In the genomic region with DNA sequence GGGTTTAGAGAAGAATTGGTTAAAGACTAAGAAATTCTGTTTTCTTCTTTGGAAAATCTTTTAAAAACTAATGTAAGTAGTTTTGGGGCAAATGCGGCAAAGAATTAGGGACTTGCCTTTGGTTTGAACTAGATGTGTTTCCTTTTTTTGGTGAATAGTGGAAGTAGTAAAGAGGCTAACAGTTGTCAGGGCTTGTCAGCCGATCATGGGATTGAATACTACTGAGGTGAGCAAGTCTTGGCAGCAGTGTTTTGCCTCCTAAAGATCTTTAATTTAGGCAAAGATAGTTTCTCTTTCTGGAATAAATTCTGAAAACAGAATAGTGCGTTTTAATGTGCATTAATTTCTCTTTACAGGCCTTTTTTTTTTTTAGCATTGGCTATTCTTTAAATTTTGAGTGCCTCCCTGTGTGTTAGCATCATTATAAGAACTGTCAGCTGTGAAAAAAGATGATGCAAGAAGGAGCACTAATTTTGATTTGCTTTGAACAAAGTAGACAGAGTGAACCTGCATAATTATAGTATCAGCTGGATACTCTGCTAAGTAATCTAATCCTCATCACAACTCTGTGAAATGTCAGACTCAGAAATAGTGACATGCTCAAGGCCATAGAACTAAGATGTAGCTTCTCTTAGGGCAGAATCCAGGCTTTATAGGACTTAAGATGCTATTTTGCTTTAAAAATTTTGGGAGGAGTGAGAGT, we compare ENCODE assay signal across 3 cellular contexts.
TF ChIP-seq lines count a peak whose summit lies in the region.

No MANE protein-coding gene starts in this region.

TF ChIP-seq in SK-N-SH treated with all-trans-retinoic acid at 6 μM for 48 hours, 23 proteins besides CTCF, POLR2A, EP300 and RAD21 (continues in another document):
- TF ChIP-seq PPARA (CRISPR knock-in tag; IDR thresholded peaks at IDR 0.05; ENCODE audit: borderline replicate concordance) = no peak
- TF ChIP-seq OSR1 (CRISPR knock-in tag; IDR thresholded peaks at IDR 0.05) = no peak
- no peak for TF ChIP-seq ZC3H10 (CRISPR knock-in tag; IDR thresholded peaks at IDR 0.05)
- TF ChIP-seq PATZ1 (CRISPR knock-in tag; IDR thresholded peaks at IDR 0.05; ENCODE audit: borderline replicate concordance) = no peak
- TF ChIP-seq ZNF8 (CRISPR knock-in tag; IDR thresholded peaks at IDR 0.05) = no peak
- no peak for TF ChIP-seq POU6F1 (CRISPR knock-in tag; IDR thresholded peaks at IDR 0.05; ENCODE audit: borderline replicate concordance, low read depth)
- TF ChIP-seq RARB (CRISPR knock-in tag; IDR thresholded peaks at IDR 0.05) = no peak
- TF ChIP-seq ZFP30 (CRISPR knock-in tag; IDR thresholded peaks at IDR 0.05) = no peak
- TF ChIP-seq TCF4 (CRISPR knock-in tag; IDR thresholded peaks at IDR 0.05; ENCODE audit: borderline replicate concordance) = no peak
- TF ChIP-seq, protein P1, sequence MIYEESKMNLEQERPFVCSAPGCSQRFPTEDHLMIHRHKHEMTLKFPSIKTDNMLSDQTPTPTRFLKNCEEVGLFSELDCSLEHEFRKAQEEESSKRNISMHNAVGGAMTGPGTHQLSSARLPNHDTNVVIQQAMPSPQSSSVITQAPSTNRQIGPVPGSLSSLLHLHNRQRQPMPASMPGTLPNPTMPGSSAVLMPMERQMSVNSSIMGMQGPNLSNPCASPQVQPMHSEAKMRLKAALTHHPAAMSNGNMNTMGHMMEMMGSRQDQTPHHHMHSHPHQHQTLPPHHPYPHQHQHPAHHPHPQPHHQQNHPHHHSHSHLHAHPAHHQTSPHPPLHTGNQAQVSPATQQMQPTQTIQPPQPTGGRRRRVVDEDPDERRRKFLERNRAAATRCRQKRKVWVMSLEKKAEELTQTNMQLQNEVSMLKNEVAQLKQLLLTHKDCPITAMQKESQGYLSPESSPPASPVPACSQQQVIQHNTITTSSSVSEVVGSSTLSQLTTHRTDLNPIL (CRISPR knock-in tag; IDR thresholded peaks at IDR 0.05; ENCODE audit: low read depth) = no peak
- no peak for TF ChIP-seq ESRRG (CRISPR knock-in tag; IDR thresholded peaks at IDR 0.05)

TF ChIP-seq in SK-N-SH, 30 proteins besides CTCF, POLR2A, EP300 and RAD21 (continues in another document):
- no peak for TF ChIP-seq REST (IDR thresholded peaks at IDR 0.05; ENCODE audit: low read depth, low read length)
- no peak for TF ChIP-seq GABPA (IDR thresholded peaks at IDR 0.05; ENCODE audit: low read depth)
- TF ChIP-seq TEAD4 (IDR thresholded peaks at IDR 0.05; ENCODE audit: borderline replicate concordance, insufficient read depth) = no peak
- TF ChIP-seq JUND (IDR thresholded peaks at IDR 0.05) = no peak
- TF ChIP-seq NRF1 (IDR thresholded peaks at IDR 0.05; ENCODE audit: low read depth, low read length) = no peak
- TF ChIP-seq, protein P2, sequence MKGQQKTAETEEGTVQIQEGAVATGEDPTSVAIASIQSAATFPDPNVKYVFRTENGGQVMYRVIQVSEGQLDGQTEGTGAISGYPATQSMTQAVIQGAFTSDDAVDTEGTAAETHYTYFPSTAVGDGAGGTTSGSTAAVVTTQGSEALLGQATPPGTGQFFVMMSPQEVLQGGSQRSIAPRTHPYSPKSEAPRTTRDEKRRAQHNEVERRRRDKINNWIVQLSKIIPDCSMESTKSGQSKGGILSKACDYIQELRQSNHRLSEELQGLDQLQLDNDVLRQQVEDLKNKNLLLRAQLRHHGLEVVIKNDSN (IDR thresholded peaks at IDR 0.05; ENCODE audit: borderline replicate concordance, low read depth) = no peak
- no peak for TF ChIP-seq ZBTB33 (IDR thresholded peaks at IDR 0.05; ENCODE audit: borderline replicate concordance, low read depth)
- no peak for TF ChIP-seq FOXM1 (IDR thresholded peaks at IDR 0.05; ENCODE audit: low read depth)
- no peak for TF ChIP-seq NFIC (IDR thresholded peaks at IDR 0.05; ENCODE audit: borderline replicate concordance)
- no peak for TF ChIP-seq EZH2phosphoT487 (IDR thresholded peaks at IDR 0.05; ENCODE audit: borderline replicate concordance, low read depth)
- no peak for TF ChIP-seq ELF1 (IDR thresholded peaks at IDR 0.05)
- TF ChIP-seq TAF1 (IDR thresholded peaks at IDR 0.05; ENCODE audit: borderline replicate concordance, low read depth, low read length) = no peak
- no peak for TF ChIP-seq SIN3A (IDR thresholded peaks at IDR 0.05; ENCODE audit: borderline replicate concordance, low read depth, low read length)
- TF ChIP-seq, protein P3, sequence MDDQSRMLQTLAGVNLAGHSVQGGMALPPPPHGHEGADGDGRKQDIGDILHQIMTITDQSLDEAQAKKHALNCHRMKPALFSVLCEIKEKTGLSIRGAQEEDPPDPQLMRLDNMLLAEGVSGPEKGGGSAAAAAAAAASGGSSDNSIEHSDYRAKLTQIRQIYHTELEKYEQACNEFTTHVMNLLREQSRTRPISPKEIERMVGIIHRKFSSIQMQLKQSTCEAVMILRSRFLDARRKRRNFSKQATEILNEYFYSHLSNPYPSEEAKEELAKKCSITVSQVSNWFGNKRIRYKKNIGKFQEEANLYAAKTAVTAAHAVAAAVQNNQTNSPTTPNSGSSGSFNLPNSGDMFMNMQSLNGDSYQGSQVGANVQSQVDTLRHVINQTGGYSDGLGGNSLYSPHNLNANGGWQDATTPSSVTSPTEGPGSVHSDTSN (IDR thresholded peaks at IDR 0.05) = no peak
- TF ChIP-seq FOXJ3 (CRISPR knock-in tag; IDR thresholded peaks at IDR 0.05) = no peak
- no peak for TF ChIP-seq MEF2A (IDR thresholded peaks at IDR 0.05; ENCODE audit: borderline replicate concordance, low read depth)
- TF ChIP-seq SMC3 (IDR thresholded peaks at IDR 0.05; ENCODE audit: low read depth, low read length) = no peak
- TF ChIP-seq, protein P4, sequence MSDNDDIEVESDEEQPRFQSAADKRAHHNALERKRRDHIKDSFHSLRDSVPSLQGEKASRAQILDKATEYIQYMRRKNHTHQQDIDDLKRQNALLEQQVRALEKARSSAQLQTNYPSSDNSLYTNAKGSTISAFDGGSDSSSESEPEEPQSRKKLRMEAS (IDR thresholded peaks at IDR 0.05; ENCODE audit: low read depth) = no peak

TF ChIP-seq in GM12878, 131 proteins besides CTCF, POLR2A, EP300 and RAD21:
- TF ChIP-seq RUNX3 (IDR thresholded peaks at IDR 0.05; ENCODE audit: low read length) = 0 out of 2 replicates have a peak, but pooled peaks have one; percentile 7
- no peak for TF ChIP-seq SUZ12 (IDR thresholded peaks at IDR 0.05; ENCODE audit: unreplicated experiment)
